ENCODE assay signal across 15 cellular contexts in the genomic region with DNA sequence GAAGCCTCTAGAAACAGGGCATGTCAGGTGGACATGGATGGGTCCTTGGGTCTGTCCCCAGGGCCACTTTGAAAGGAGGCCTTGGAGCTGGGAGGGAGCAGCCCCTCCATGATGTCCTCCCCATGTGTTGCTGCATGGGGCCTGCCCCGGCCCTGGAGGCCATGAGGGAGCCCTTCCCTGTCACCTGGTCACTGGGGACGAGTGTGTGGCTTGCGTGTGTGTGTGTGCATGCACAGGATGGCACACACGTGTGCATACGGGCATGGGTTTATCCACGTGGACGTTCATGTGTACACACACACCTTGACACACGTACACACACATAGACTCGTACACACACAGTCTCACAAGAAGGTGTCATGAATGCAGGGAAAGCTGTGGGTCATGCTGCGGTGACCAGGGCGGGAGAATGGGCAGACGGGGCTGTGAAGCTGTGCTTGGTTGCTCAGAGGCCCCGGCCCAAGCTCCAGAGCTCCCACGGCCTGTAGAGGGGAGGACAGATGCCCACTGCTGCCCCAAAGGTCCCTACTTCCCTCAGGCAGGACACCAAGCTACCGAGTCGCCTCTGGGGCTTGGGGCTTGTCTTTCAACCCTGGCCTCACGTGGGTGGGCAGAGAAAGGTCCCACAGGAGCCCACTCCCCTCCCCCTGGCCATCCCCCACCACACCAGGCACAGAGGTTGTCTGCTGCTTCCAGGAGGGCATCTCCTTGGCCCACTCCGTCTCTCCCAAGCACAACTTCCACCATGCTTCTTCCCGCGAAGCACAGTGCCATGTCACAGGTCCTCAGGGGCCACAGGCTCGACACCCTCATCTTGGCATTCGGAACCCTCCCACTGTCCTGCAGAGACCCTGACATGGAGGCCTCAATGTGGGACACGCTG. TPM values are rescaled to one million over a fixed set of nuclear protein-coding genes. Genes with fewer than 3 reads are reported as not detected.
DNase-seq lines count a peak whose midpoint lies in the region; ATAC-seq and TF ChIP-seq lines count a peak whose summit lies in the region.
"Had no signal": no experiment of that assay in that cellular context is flagged by ENCODE, and none has a peak within 500 bp of the region (broad histone marks: within the 10 kb centered on the region; RNA-seq: fewer than 3 reads in every experiment).

No MANE protein-coding gene starts in this region.

- H4K91ac ChIP-seq in IMR-90 (ENCODE audit: insufficient read depth, low read depth, low read length): peak overlapping the region; percentile 1
- no peak overlapping the region for H4K91ac ChIP-seq in trophoblast cell (ENCODE audit: low read depth, low read length)

- dilution Hi-C loops in IMR-90 (cut with HindIII; ENCODE audit: low sequenced_read_pairs, unreplicated experiment): no loop called here

- H2BK15ac ChIP-seq in IMR-90 (ENCODE audit: low read depth, low read length): peak overlapping the region; percentile 49; the same call in 2 of the 3 replicates

- no peak for TF ChIP-seq POLR2A in IMR-90 (IDR thresholded peaks at IDR 0.05; ENCODE audit: low read depth, low read length)

- H3K4me2 ChIP-seq in IMR-90 (ENCODE audit: low read depth, low read length) (no peak overlapping the region), trophoblast cell (ENCODE audit: low read length) (no peak overlapping the region)

- H3K27ac ChIP-seq in IMR-90 (ENCODE audit: insufficient read depth, low read length) (no peak overlapping the region), trophoblast cell (ENCODE audit: low read depth, low read length) (no peak overlapping the region)
- H3K27ac ChIP-seq: pancreas, SJCRH30 had no signal

- H3K56ac ChIP-seq in IMR-90 (ENCODE audit: extremely low read depth, insufficient read depth, low read length): no peak overlapping the region

- H3K9me3 Mint-ChIP-seq in activated CD4-positive, alpha-beta T cell treated with anti-CD3 and anti-CD28 coated beads for 36 hours (ENCODE audit: low read depth): no peaks in the 10 kb centered on the region
- H3K9me3 Mint-ChIP-seq: activated naive CD4-positive, alpha-beta T cell treated with anti-CD3 and anti-CD28 coated beads, Interleukin-2, amount 50 U/mL, for 24 hours had no signal

- TF ChIP-seq CTCF in IMR-90 (conservative IDR thresholded peaks at IDR 0.05; ENCODE audit: low read depth, low read length): no peak

- in situ Hi-C loops in IMR-90 (cut with MboI; ENCODE audit: low sequenced_read_pairs): no loop called here
- in situ Hi-C loops in KBM-7 (cut with MboI; ENCODE audit: low pct_unique_long_range_greater_than_20kb, low sequenced_read_pairs): no loop called here

- H2BK5ac ChIP-seq in IMR-90 (ENCODE audit: low read depth, low read length, poor library complexity, severe bottlenecking): no peak overlapping the region
- no peak overlapping the region for H2BK5ac ChIP-seq in trophoblast cell (ENCODE audit: low read depth, low read length, poor library complexity)

- H3K4me3 ChIP-seq in IMR-90 (ENCODE audit: insufficient read depth, low read depth, low read length) (no peak overlapping the region), trophoblast cell (ENCODE audit: low read depth, low read length) (no peak overlapping the region)
- H3K4me3 ChIP-seq: pancreas, SJCRH30 had no signal

- no peaks in the 10 kb centered on the region for H3K36me3 Mint-ChIP-seq in activated CD4-positive, alpha-beta T cell treated with anti-CD3 and anti-CD28 coated beads for 36 hours (ENCODE audit: low read depth)
- H3K36me3 Mint-ChIP-seq: activated naive CD4-positive, alpha-beta T cell treated with anti-CD3 and anti-CD28 coated beads, Interleukin-2, amount 50 U/mL, for 24 hours; CD4-positive, alpha-beta memory T cell had no signal

- POLR2A ChIA-PET in activated CD4-positive, alpha-beta T cell treated with anti-CD3 and anti-CD28 coated beads for 36 hours (lab: Charles Lee): no interaction called here
- POLR2A ChIA-PET in IMR-90 (lab: Charles Lee; ENCODE audit: unreplicated experiment): no interaction called here

- peak overlapping the region; percentile 82; the same call in 1 of the 2 replicates for H2AK5ac ChIP-seq in IMR-90 (ENCODE audit: low read depth, low read length)
- no peak overlapping the region for H2AK5ac ChIP-seq in trophoblast cell (ENCODE audit: low read length)

- no peak for ATAC-seq in activated CD4-positive, alpha-beta T cell treated with anti-CD3 and anti-CD28 coated beads for 36 hours
- ATAC-seq in IMR-90 (ENCODE audit: low read depth): no peak
- no peak for ATAC-seq in HG03469 (IDR thresholded peaks at IDR 0.05; ENCODE audit: unreplicated experiment)
- ATAC-seq: pancreas had no signal

- no peak for TF ChIP-seq RAD21 in IMR-90 (IDR thresholded peaks at IDR 0.05; ENCODE audit: low read length)

- H4K20me1 ChIP-seq in IMR-90 (ENCODE audit: insufficient read depth, low read length): no peaks in the 10 kb centered on the region

- no peaks in the 10 kb centered on the region for H3K27me3 Mint-ChIP-seq in activated CD4-positive, alpha-beta T cell treated with anti-CD3 and anti-CD28 coated beads for 36 hours
- H3K27me3 Mint-ChIP-seq: activated naive CD4-positive, alpha-beta T cell treated with anti-CD3 and anti-CD28 coated beads, Interleukin-2, amount 50 U/mL, for 24 hours; CD4-positive, alpha-beta memory T cell had no signal

- H3K79me1 ChIP-seq in IMR-90 (ENCODE audit: low read depth in 1 of 2, low read length in 2 of 2): no peaks in the 10 kb centered on the region
- H3K79me1 ChIP-seq in trophoblast cell (ENCODE audit: low read length): peaks cover 5% of the 10 kb centered on the region

- no peak overlapping the region for H4K12ac ChIP-seq in trophoblast cell (ENCODE audit: low read depth, low read length)

- H2BK12ac ChIP-seq in trophoblast cell (ENCODE audit: low read length): peak overlapping the region; percentile 27

- H3K14ac ChIP-seq in IMR-90 (replicated peaks; ENCODE audit: low read depth, low read length) (no peak overlapping the region; the same call in 1 of the 2 replicates), trophoblast cell (ENCODE audit: low read length) (no peak overlapping the region)

- H3K27ac Mint-ChIP-seq in activated CD4-positive, alpha-beta T cell treated with anti-CD3 and anti-CD28 coated beads for 36 hours: no peak overlapping the region
- H3K27ac Mint-ChIP-seq: activated naive CD4-positive, alpha-beta T cell treated with anti-CD3 and anti-CD28 coated beads, Interleukin-2, amount 50 U/mL, for 24 hours had no signal

- WGBS in IMR-90 (ENCODE audit: extremely low coverage in 2 of 2, insufficient read length in 1 of 2), 2 experiments: 95% methylated on average over 6 of the region's 23 CpGs; no CpG with 5 or more reads in 1 of the 2 experiments
- WGBS in trophoblast cell (ENCODE audit: extremely low coverage, insufficient coverage, insufficient read length): no CpG with 5 or more reads among the region's 23 CpGs

- H3K23ac ChIP-seq in IMR-90 (ENCODE audit: low read depth, low read length) (no peak overlapping the region), trophoblast cell (ENCODE audit: low read length) (no peak overlapping the region)

- no peaks in the 10 kb centered on the region for H3K27me3 ChIP-seq in IMR-90 (ENCODE audit: control insufficient read depth, insufficient read depth, low read length)
- no peaks in the 10 kb centered on the region for H3K27me3 ChIP-seq in trophoblast cell (ENCODE audit: insufficient read depth, low read length)
- H3K27me3 ChIP-seq: pancreas, SJCRH30 had no signal

- BruUV-seq in IMR-90 (replicated peaks; lab: Mats Ljungman, UMichigan): no TSS peak

- H4K5ac ChIP-seq in IMR-90 (ENCODE audit: low read depth, low read length): no peak overlapping the region

- H2BK120ac ChIP-seq in IMR-90 (ENCODE audit: low read depth, low read length) (peak overlapping the region; percentile 65), trophoblast cell (ENCODE audit: insufficient read depth, low read length, poor library complexity) (no peak overlapping the region)

- no peak overlapping the region for H3K4me3 Mint-ChIP-seq in activated CD4-positive, alpha-beta T cell treated with anti-CD3 and anti-CD28 coated beads for 36 hours
- H3K4me3 Mint-ChIP-seq: activated naive CD4-positive, alpha-beta T cell treated with anti-CD3 and anti-CD28 coated beads, Interleukin-2, amount 50 U/mL, for 24 hours had no signal

- H3K18ac ChIP-seq in IMR-90 (ENCODE audit: low read depth, low read length) (no peak overlapping the region), trophoblast cell (ENCODE audit: low read length) (no peak overlapping the region)

- CTCF ChIA-PET in activated CD4-positive, alpha-beta T cell treated with anti-CD3 and anti-CD28 coated beads for 36 hours (lab: Charles Lee): interaction anchor here (0.8 kb wide), 1 partner anchor 144 kb away, joined by 3 read pairs; no protein-coding TSS in a partner anchor
- CTCF ChIA-PET in IMR-90 (lab: Yijun Ruan, JAX): no interaction called here

- H3K4ac ChIP-seq in IMR-90 (ENCODE audit: low read depth, low read length) (peak overlapping the region; percentile 68), trophoblast cell (ENCODE audit: low read depth, low read length) (no peak overlapping the region)

- H2BK20ac ChIP-seq in IMR-90 (ENCODE audit: low read depth, low read length): peak overlapping the region; percentile 6; the same call in 1 of the 2 replicates

- H3K4me1 ChIP-seq in IMR-90 (ENCODE audit: control insufficient read depth, insufficient read depth, low read length) (peaks cover 3% of the 10 kb centered on the region), trophoblast cell (ENCODE audit: control insufficient read depth in 1 of 2, insufficient read depth in 2 of 2, low read length in 2 of 2) (peaks cover 6 to 15% of the 10 kb centered on the region in 2 experiments)
- H3K4me1 ChIP-seq: pancreas had no signal

- peaks cover 9% of the 10 kb centered on the region for H3K4me1 Mint-ChIP-seq in activated CD4-positive, alpha-beta T cell treated with anti-CD3 and anti-CD28 coated beads for 36 hours

- H3K9ac ChIP-seq in IMR-90 (ENCODE audit: low read depth, low read length) (no peak overlapping the region), trophoblast cell (ENCODE audit: low read length) (no peak overlapping the region)

- H3K36me3 ChIP-seq in IMR-90 (ENCODE audit: control insufficient read depth, insufficient read depth, low read length) (no peaks in the 10 kb centered on the region), trophoblast cell (ENCODE audit: control insufficient read depth in 1 of 2, insufficient read depth in 2 of 2, low read length in 2 of 2) (no peaks in the 10 kb centered on the region)
- H3K36me3 ChIP-seq: pancreas, SJCRH30 had no signal

- peak; percentile 2 for DNase-seq in activated CD4-positive, alpha-beta T cell treated with anti-CD3 and anti-CD28 coated beads for 36 hours
- DNase-seq in activated CD4-positive, alpha-beta T cell treated with anti-CD3 and anti-CD28 coated beads, Interleukin-2, amount 50 U/mL, for 4 hours: no peak
- DNase-seq in IMR-90: no peak
- peak; percentile 3 for DNase-seq in iPS-NIHi11 (ENCODE audit: low spot score)
- no peak for DNase-seq in trophoblast cell
- no peak for DNase-seq in NCI-H2196 (lab: John Stamatoyannopoulos, UW; ENCODE audit: unreplicated experiment)
- no peak for DNase-seq in KBM-7
- DNase-seq: caudate nucleus; CD4-positive, alpha-beta memory T cell; NCI-H1105; NCI-H446 had no signal

- peak overlapping the region; percentile 61 for H2AFZ ChIP-seq in IMR-90 (replicated peaks; ENCODE audit: low read length, poor library complexity)
- no peak overlapping the region for H2AFZ ChIP-seq in trophoblast cell (ENCODE audit: insufficient read depth, low read length, poor library complexity)

- 0 out of 2 replicates have a peak, but pooled peaks cover 9% of the 10 kb centered on the region for H3K9me1 ChIP-seq in IMR-90 (ENCODE audit: insufficient read depth, low read length)

- H4K8ac ChIP-seq in IMR-90 (ENCODE audit: low read depth in 2 of 2, low read length in 2 of 2): peak overlapping the region in 1 of 2 experiments; percentile 61; a peak in 2 of 4 replicates
- H4K8ac ChIP-seq in trophoblast cell (ENCODE audit: low read depth, low read length): no peak overlapping the region

- intact Hi-C loops in activated CD4-positive, alpha-beta T cell treated with anti-CD3 and anti-CD28 coated beads for 36 hours (cut with DNase I, micrococcal nuclease): no loop called here
- intact Hi-C loops in IMR-90 (cut with micrococcal nuclease): no loop called here

- H3K9me3 ChIP-seq in IMR-90 (ENCODE audit: control insufficient read depth, insufficient read depth, low read length) (no peaks in the 10 kb centered on the region), trophoblast cell (ENCODE audit: insufficient read depth, low read depth, low read length) (peaks cover 14% of the 10 kb centered on the region)
- H3K9me3 ChIP-seq: pancreas, SJCRH30 had no signal

- peak overlapping the region; percentile 63 for H2AK9ac ChIP-seq in IMR-90 (replicated peaks; ENCODE audit: low read depth, low read length, poor library complexity)

- H3K79me2 ChIP-seq in trophoblast cell (ENCODE audit: control insufficient read depth, insufficient read depth, low read length, poor library complexity): no peaks in the 10 kb centered on the region

RNA-seq across cellular contexts. Expression of a gene that starts 42.3 kb away (rescaled TPM):
- total RNA-seq in activated CD4-positive, alpha-beta T cell treated with anti-CD3 and anti-CD28 coated beads for 36 hours: 1 to 10 TPM; 1.7 to 2.0 TPM
- total RNA-seq in IMR-90 (2012; rRNA removed): 16.0 and 18.6 TPM in 2 replicates
- polyA plus RNA-seq in IMR-90 (2012; rRNA removed): 211 and 222 TPM in 2 replicates
- 148 and 334 TPM in 2 replicates for polyA plus RNA-seq in IMR-90 (2012; cell fraction: cytosol; rRNA removed)
- 193 and 494 TPM in 2 replicates for polyA plus RNA-seq in IMR-90 (2012; cell fraction: nucleus; rRNA removed; ENCODE audit: low replicate concordance)
- polyA plus RNA-seq in trophoblast cell (2013): 114 and 122 TPM in 2 replicates

Comparison
In these comparisons a context has a peak if more than half of its experiments do, and no peak if none do; other contexts are left out.
1. DNase-seq: peak in activated CD4-positive, alpha-beta T cell treated with anti-CD3 and anti-CD28 coated beads for 36 hours (single experiment) and iPS-NIHi11 (single experiment); none in activated CD4-positive, alpha-beta T cell treated with anti-CD3 and anti-CD28 coated beads, Interleukin-2, amount 50 U/mL, for 4 hours (0 of 2), IMR-90 (single experiment), trophoblast cell (0 of 2), NCI-H2196 (single experiment) and KBM-7 (single experiment).